22 cellular contexts compared by ENCODE assay signal in the genomic region with DNA sequence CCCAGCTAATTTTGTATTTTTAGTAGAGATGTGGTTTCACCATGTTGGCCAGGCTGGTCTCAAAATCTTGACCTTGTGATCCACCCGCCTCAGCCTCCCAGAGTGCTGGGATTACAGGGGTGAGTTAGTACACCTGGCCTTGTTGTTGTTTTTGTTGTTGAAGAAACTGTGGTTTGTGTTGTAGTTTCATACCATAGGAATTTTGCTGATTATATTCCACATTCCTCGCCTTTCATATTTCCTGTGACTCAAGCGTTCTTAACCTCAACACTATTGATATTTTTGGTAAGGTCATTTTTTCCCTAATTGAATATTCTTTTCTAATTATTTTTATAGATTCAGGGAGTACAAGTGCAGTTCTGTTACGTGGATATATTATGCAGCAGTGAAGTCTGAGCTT. TPM values are rescaled to one million over a fixed set of nuclear protein-coding genes. Genes with fewer than 3 reads are reported as not detected.
DNase-seq lines count a peak whose midpoint lies in the region; ATAC-seq, FAIRE-seq and TF ChIP-seq lines count a peak whose summit lies in the region.
"Had no signal": no experiment of that assay in that cellular context is flagged by ENCODE, and none has a peak within 500 bp of the region (broad histone marks: within the 10 kb centered on the region; RNA-seq: fewer than 3 reads in every experiment).

No MANE protein-coding gene starts in this region.

- H3K9ac ChIP-seq in HCT116 (ENCODE audit: low read length) (no peak overlapping the region), kidney (ENCODE audit: low read length in 2 of 2) (no peak overlapping the region)

- H2AFZ ChIP-seq in HCT116 (ENCODE audit: low read depth, low read length, poor library complexity, severe bottlenecking) = no peak overlapping the region
- H2AFZ ChIP-seq: GM23338 had no signal

- TF ChIP-seq POLR2A in HCT116 (IDR thresholded peaks at IDR 0.05; ENCODE audit: borderline replicate concordance, extremely low read depth, insufficient read depth, insufficient read length) = no peak

- no peaks in the 10 kb centered on the region for H3K9me3 ChIP-seq in HCT116 (ENCODE audit: control insufficient read depth in 1 of 2, insufficient read depth in 1 of 2, low read depth in 1 of 2, low read length in 2 of 2)
- H3K9me3 ChIP-seq in kidney (ENCODE audit: control insufficient read depth in 1 of 2, low read length in 2 of 2) = no peaks in the 10 kb centered on the region
- H3K9me3 ChIP-seq: A549 had no signal

- BruUV-seq in HCT116 (replicated peaks; lab: Mats Ljungman, UMichigan) = no TSS peak

- peak; percentile 54; the same call in 1 of the 2 replicates for ATAC-seq in HCT116
- ATAC-seq: A549; CD8-positive, alpha-beta T cell; GM23338 had no signal

- TF ChIP-seq CTCF in HCT116 (IDR thresholded peaks at IDR 0.05 in 2 of 3, conservative IDR thresholded peaks at IDR 0.05 in 1 of 3; ENCODE audit: borderline replicate concordance in 1 of 3, insufficient read depth in 1 of 3, low read depth in 2 of 3, low read length in 2 of 3) (no peak), kidney (IDR thresholded peaks at IDR 0.05; ENCODE audit: borderline replicate concordance, extremely low read depth, insufficient read depth) (no peak)

- in situ Hi-C loops in ACHN (cut with HindIII; ENCODE audit: low pct_ligation_motif_present, low pct_unique_long_range_greater_than_20kb, low sequenced_read_pairs) = no loop called here

- POLR2A ChIA-PET in HCT116 (lab: Charles Lee) = no interaction called here

- H3K4me3 ChIP-seq in HCT116 (replicated peaks in 1 of 2; ENCODE audit: low read depth in 1 of 2, low read length in 2 of 2) (no peak overlapping the region), kidney (ENCODE audit: low read length in 2 of 2) (no peak overlapping the region)
- H3K4me3 ChIP-seq: A549, GM23338 had no signal

- no peaks in the 10 kb centered on the region for H4K20me1 ChIP-seq in HCT116 (ENCODE audit: insufficient read depth)

- H3K27me3 ChIP-seq in HCT116 (ENCODE audit: insufficient read depth, low read length) = no peaks in the 10 kb centered on the region

- intact Hi-C loops in HCT116 (cut with micrococcal nuclease) = no loop called here
- intact Hi-C loops in kidney (cut with DNase I) = no loop called here

- TF ChIP-seq RAD21 in HCT116 (IDR thresholded peaks at IDR 0.05; ENCODE audit: low read depth) = no peak

- H3K9me2 ChIP-seq in HCT116 (ENCODE audit: insufficient read depth) = no peaks in the 10 kb centered on the region

- CTCF ChIA-PET in HCT116 (lab: Charles Lee) = no interaction called here

- no peaks in the 10 kb centered on the region for H3K79me2 ChIP-seq in HCT116 (ENCODE audit: insufficient read depth, low read length)

- RAD21 ChIA-PET in HCT116 (lab: Charles Lee; ENCODE audit: low non-redundant PET in 1 of 2, low total read pairs in 2 of 2, uncharacterized antibody in 2 of 2, unreplicated experiment in 2 of 2) = no interaction called here

- peak overlapping the region; percentile 28; the same call in 1 of the 2 replicates for H3K4me2 ChIP-seq in HCT116 (ENCODE audit: low read length)
- H3K4me2 ChIP-seq: A549, GM23338 had no signal

- H3K4me1 ChIP-seq in HCT116 (ENCODE audit: control insufficient read depth in 1 of 2, insufficient read depth in 2 of 2, low read length in 2 of 2) (peaks cover 0 to 9% of the 10 kb centered on the region in 2 experiments; a peak in 2 of 4 replicates), kidney (ENCODE audit: control insufficient read depth in 1 of 2, insufficient read depth in 1 of 2, low read depth in 1 of 2, low read length in 2 of 2) (no peaks in the 10 kb centered on the region)

- DNase-seq in ELR (ENCODE audit: low read depth) (peak; percentile 65), HCT116 (ENCODE audit: low read depth, low spot score) (no peak), dermis blood vessel endothelial cell (peak; percentile 34), pulmonary artery endothelial cell (ENCODE audit: low read depth, low spot score) (peak; percentile 32), kidney (no peak), ACHN (no peak)
- no peak for DNase-seq in activated T-cell treated with anti-CD3 and anti-CD28 coated beads, Interleukin-2, amount 50 U/mL, for 1 hour
- DNase-seq: CD8-positive, alpha-beta T cell; COR-L47; DMS153; DMS79 treated with DMSO at 0.1 percent for 48 hours; EL; GDM1; H9; HFFc6 had no signal

- no peaks in the 10 kb centered on the region for H3K36me3 ChIP-seq in HCT116 (ENCODE audit: control insufficient read depth in 1 of 2, insufficient read depth in 2 of 2, low read length in 2 of 2)
- H3K36me3 ChIP-seq in kidney (ENCODE audit: control insufficient read depth in 1 of 2, insufficient read depth in 2 of 2, low read length in 2 of 2) = no peaks in the 10 kb centered on the region

- H3K27ac ChIP-seq in HCT116 (ENCODE audit: low read depth, low read length) (no peak overlapping the region), kidney (ENCODE audit: low read depth in 2 of 2, low read length in 2 of 2) (no peak overlapping the region)
- H3K27ac ChIP-seq: A549 had no signal

- no peak for FAIRE-seq in kidney (lab: Jason Lieb, UNC)
- FAIRE-seq: A549, D721Med, GM12892 had no signal

TF ChIP-seq in HCT116, 20 proteins besides CTCF, POLR2A, EP300 and RAD21:
- TF ChIP-seq JUND (IDR thresholded peaks at IDR 0.05) (no peak), YY1 (IDR thresholded peaks at IDR 0.05; ENCODE audit: extremely low read depth, insufficient replicate concordance, low read depth, low read length) (no peak), FOSL1 (IDR thresholded peaks at IDR 0.05; ENCODE audit: low read depth) (0 out of 2 replicates have a peak, but pooled peaks have one; percentile 14), ZNF274 (IDR thresholded peaks at IDR 0.05; ENCODE audit: low read depth, low read length) (no peak), EZH2 (IDR thresholded peaks at IDR 0.05) (no peak), ZBTB33 (IDR thresholded peaks at IDR 0.05; ENCODE audit: extremely low read depth, insufficient replicate concordance, low read length) (no peak)
TF ChIP-seq in HCT116: peak in this region for 1.

RNA-seq across cellular contexts. Expression of gene LIPF, which starts 16.7 kb away (rescaled TPM):
- total RNA-seq in HCT116 (2021; ENCODE audit: unreplicated experiment) = not detected
- not detected in 2 replicates for polyA plus RNA-seq in HCT116 (2012)
- total RNA-seq in dermis blood vessel endothelial cell = not detected in 2 replicates
- total RNA-seq in pulmonary artery endothelial cell = not detected in 2 replicates
- total RNA-seq in kidney = not detected
- not detected for polyA plus RNA-seq in kidney (ENCODE audit: insufficient read depth, low read depth, low replicate concordance)
- total RNA-seq: CD8-positive, alpha-beta T cell; GM23338; H9; HFFc6; HT1080 had no signal
- polyA plus RNA-seq: A549, BJ, CD14-positive monocyte, GM23338 had no signal

RNA-seq across cellular contexts. Expression of gene LIPK, which starts 25.1 kb away (rescaled TPM):
- total RNA-seq in HCT116 (2021; ENCODE audit: unreplicated experiment) (not detected), dermis blood vessel endothelial cell (not detected in 2 replicates), pulmonary artery endothelial cell (not detected in 2 replicates), kidney (not detected)
- not detected in 2 replicates for polyA plus RNA-seq in HCT116 (2012)
- polyA plus RNA-seq in kidney (ENCODE audit: insufficient read depth, low read depth, low replicate concordance) = not detected
- total RNA-seq: CD8-positive, alpha-beta T cell; GM23338; H9; HFFc6; HT1080 had no signal
- polyA plus RNA-seq: BJ, CD14-positive monocyte, GM23338 had no signal

Comparison
In these comparisons a context has a peak if more than half of its experiments do, and no peak if none do; other contexts are left out.
1. DNase-seq: peak in ELR (single experiment), dermis blood vessel endothelial cell (single experiment) and pulmonary artery endothelial cell (single experiment); none in HCT116 (single experiment), kidney (single experiment), activated T-cell treated with anti-CD3 and anti-CD28 coated beads, Interleukin-2, amount 50 U/mL, for 1 hour (single experiment) and ACHN (single experiment).